ENCODE assay signal across 8 cellular contexts in genomic region chr6:161272600-161273355, GRCh38. TPM values are rescaled to one million over a fixed set of nuclear protein-coding genes. Genes with fewer than 3 reads are reported as not detected.
A peak's percentile ranks its signal among the peaks of the same experiment; 100 is the strongest.
DNase-seq lines count a peak whose midpoint lies in the region; ATAC-seq and TF ChIP-seq lines count a peak whose summit lies in the region.

No MANE protein-coding gene starts in this region.

- H3K36me3 Mint-ChIP-seq in HFFc6 (ENCODE audit: low read depth), result peaks cover 9% of the 10 kb centered on the region; the same call in 1 of the 2 replicates
- H3K36me3 Mint-ChIP-seq in activated naive CD8-positive, alpha-beta T cell, result peaks cover 14% of the 10 kb centered on the region

- ATAC-seq in GM18519 (IDR thresholded peaks at IDR 0.05; ENCODE audit: low FRiP score, unreplicated experiment) (no peak), GM21360 (IDR thresholded peaks at IDR 0.05; ENCODE audit: unreplicated experiment) (no peak), GM21423 (IDR thresholded peaks at IDR 0.05; ENCODE audit: unreplicated experiment) (no peak)

- peaks cover 57% of the 10 kb centered on the region for H3K79me2 ChIP-seq in smooth muscle cell (ENCODE audit: low read depth)

- H3K4me3 Mint-ChIP-seq in HFFc6, result peak overlapping the region; percentile 97
- H3K4me3 Mint-ChIP-seq in activated naive CD8-positive, alpha-beta T cell, result peak overlapping the region; percentile 92

- H3F3A ChIP-seq in smooth muscle cell (ENCODE audit: low read depth), result peaks cover 15% of the 10 kb centered on the region

- H3K36me3 ChIP-seq in BLaER1 (peaks cover 11% of the 10 kb centered on the region; the same call in 1 of the 2 replicates), iPS-18a (ENCODE audit: control insufficient read depth, low read depth, low read length) (no peaks in the 10 kb centered on the region), smooth muscle cell (ENCODE audit: low read depth) (no peaks in the 10 kb centered on the region)

- H3K9ac ChIP-seq in BLaER1 (peak overlapping the region; percentile 67), iPS-18a (ENCODE audit: low read length) (peak overlapping the region; percentile 88), smooth muscle cell (ENCODE audit: low read depth) (peak overlapping the region; percentile 98)

- H3K4me2 ChIP-seq in BLaER1, result peak overlapping the region; percentile 88
- peak overlapping the region; percentile 93 for H3K4me2 ChIP-seq in smooth muscle cell

- no peak overlapping the region for H2AFZ ChIP-seq in smooth muscle cell (ENCODE audit: low read depth)

- H4K20me1 ChIP-seq in BLaER1 (0 out of 2 replicates have a peak, but pooled peaks cover 6% of the 10 kb centered on the region), smooth muscle cell (ENCODE audit: low read depth) (peaks cover 55% of the 10 kb centered on the region)

- H3K27ac ChIP-seq in BLaER1 (no peak overlapping the region), iPS-18a (ENCODE audit: low read length) (peak overlapping the region; percentile 89), smooth muscle cell (ENCODE audit: low read depth) (peak overlapping the region; percentile 96)

- DNase-seq in HFFc6 (peak; percentile 63), smooth muscle cell (lab: John Stamatoyannopoulos, UW; ENCODE audit: unreplicated experiment) (no peak)

- peak overlapping the region; percentile 95 for H3K27ac Mint-ChIP-seq in HFFc6
- no peak overlapping the region for H3K27ac Mint-ChIP-seq in activated naive CD8-positive, alpha-beta T cell

- H3K4me1 Mint-ChIP-seq in HFFc6 (ENCODE audit: low read depth), result peaks cover 40% of the 10 kb centered on the region
- H3K4me1 Mint-ChIP-seq in activated naive CD8-positive, alpha-beta T cell (ENCODE audit: low read depth), result peaks cover 23% of the 10 kb centered on the region

- TF ChIP-seq CTCF in HFFc6 (IDR thresholded peaks at IDR 0.05), result no peak
- no peak for TF ChIP-seq CTCF in smooth muscle cell (IDR thresholded peaks at IDR 0.05; ENCODE audit: borderline replicate concordance, insufficient read depth, poor library complexity, severe bottlenecking)

- H3K27me3 ChIP-seq in BLaER1 (no peaks in the 10 kb centered on the region), iPS-18a (ENCODE audit: control insufficient read depth, insufficient read depth, low read length) (no peaks in the 10 kb centered on the region), smooth muscle cell (ENCODE audit: low read depth) (no peaks in the 10 kb centered on the region)

- 6% methylated on average over 11 of the region's 11 CpGs for WGBS in smooth muscle cell (ENCODE audit: low lambda C conversion rate)

- H3K4me1 ChIP-seq in BLaER1 (peaks cover 36% of the 10 kb centered on the region), iPS-18a (ENCODE audit: control insufficient read depth, low read depth, low read length) (peaks cover 32% of the 10 kb centered on the region), smooth muscle cell (ENCODE audit: low read depth) (peaks cover 34% of the 10 kb centered on the region)

- peak overlapping the region; percentile 71 for H3K4me3 ChIP-seq in BLaER1
- H3K4me3 ChIP-seq in iPS-18a (ENCODE audit: low read length), result peak overlapping the region; percentile 83
- peak overlapping the region; percentile 88 for H3K4me3 ChIP-seq in smooth muscle cell

- H3K27me3 Mint-ChIP-seq in HFFc6 (ENCODE audit: insufficient read depth), result peaks cover 4% of the 10 kb centered on the region; the same call in 1 of the 2 replicates
- no peaks in the 10 kb centered on the region for H3K27me3 Mint-ChIP-seq in activated naive CD8-positive, alpha-beta T cell

- H3K9me3 ChIP-seq in BLaER1 (no peaks in the 10 kb centered on the region), iPS-18a (ENCODE audit: control insufficient read depth, low read depth, low read length) (no peaks in the 10 kb centered on the region), smooth muscle cell (replicated peaks; ENCODE audit: low read depth) (no peaks in the 10 kb centered on the region)

- H3K9me3 Mint-ChIP-seq in HFFc6, result no peaks in the 10 kb centered on the region
- no peaks in the 10 kb centered on the region for H3K9me3 Mint-ChIP-seq in activated naive CD8-positive, alpha-beta T cell (ENCODE audit: low read depth)

RNA-seq across cellular contexts. Expression of gene AGPAT4, which starts 1.1 kb away (rescaled TPM):
- 1 to 10 TPM; 2.3 to 4.0 (median 2.7) TPM for total RNA-seq in HFFc6 (2021; fragmentation: NEBNext Ultra II Directional; extraction: Animal tissue kit (Norgen Biotek cat#: 25700))
- 49.3 and 51.8 TPM in 2 replicates for total RNA-seq in smooth muscle cell
- 41.5 and 51.4 TPM in 2 replicates for polyA plus RNA-seq in smooth muscle cell

Comparison
In these comparisons a context has a peak if more than half of its experiments do, and no peak if none do; other contexts are left out.
1. RNA of gene AGPAT4, which starts 1.1 kb away (total RNA-seq): 49.3 to 51.8 TPM in smooth muscle cell; 2.3 to 4.0 TPM in HFFc6; every median in the first group is over 10 times any median in the second.
2. Peak in every context shown above with its lines, with median percentiles within 50 percentile points of each other: H3K4me3 ChIP-seq and H3K9ac ChIP-seq.